Comparison of ENCODE assay signal across 2 cellular contexts in the genomic region with DNA sequence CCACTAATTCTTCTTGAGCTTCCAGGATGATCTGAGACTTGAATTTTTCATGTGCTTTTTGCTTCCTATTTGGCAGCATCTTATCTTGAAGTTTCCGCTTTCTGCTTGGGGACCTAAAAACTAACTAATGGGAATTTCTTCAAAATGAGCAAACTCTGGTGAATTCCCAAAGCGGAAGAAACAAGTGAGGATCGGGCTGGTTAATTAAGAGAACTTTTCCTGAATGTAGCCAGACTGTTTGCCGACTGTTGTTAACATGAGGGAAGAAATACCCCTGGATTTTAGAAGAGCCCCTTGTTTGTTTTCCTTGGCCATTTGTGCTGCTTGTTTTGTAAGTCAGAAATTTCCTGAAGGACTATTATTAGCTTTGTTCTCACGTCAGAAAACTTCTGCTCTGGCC.
TF ChIP-seq lines count a peak whose summit lies in the region.

No MANE protein-coding gene starts in this region.

TF ChIP-seq in liver, 16 proteins besides CTCF, POLR2A, EP300 and RAD21:
- TF ChIP-seq, protein P1, sequence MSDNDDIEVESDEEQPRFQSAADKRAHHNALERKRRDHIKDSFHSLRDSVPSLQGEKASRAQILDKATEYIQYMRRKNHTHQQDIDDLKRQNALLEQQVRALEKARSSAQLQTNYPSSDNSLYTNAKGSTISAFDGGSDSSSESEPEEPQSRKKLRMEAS (IDR thresholded peaks at IDR 0.05): peak; percentile 32
- TF ChIP-seq EGR1 (IDR thresholded peaks at IDR 0.05; ENCODE audit: low read depth in 2 of 2): peak in 1 of 2 donors; percentile 14
- no peak for TF ChIP-seq FOXA2 (IDR thresholded peaks at IDR 0.05)
- TF ChIP-seq HNF4G (IDR thresholded peaks at IDR 0.05): no peak
- TF ChIP-seq NR2F2 (IDR thresholded peaks at IDR 0.05): peak; percentile 32
- TF ChIP-seq HNF4A (conservative IDR thresholded peaks at IDR 0.05): no peak
- no peak for TF ChIP-seq SP1 (IDR thresholded peaks at IDR 0.05)
- TF ChIP-seq, protein P2, sequence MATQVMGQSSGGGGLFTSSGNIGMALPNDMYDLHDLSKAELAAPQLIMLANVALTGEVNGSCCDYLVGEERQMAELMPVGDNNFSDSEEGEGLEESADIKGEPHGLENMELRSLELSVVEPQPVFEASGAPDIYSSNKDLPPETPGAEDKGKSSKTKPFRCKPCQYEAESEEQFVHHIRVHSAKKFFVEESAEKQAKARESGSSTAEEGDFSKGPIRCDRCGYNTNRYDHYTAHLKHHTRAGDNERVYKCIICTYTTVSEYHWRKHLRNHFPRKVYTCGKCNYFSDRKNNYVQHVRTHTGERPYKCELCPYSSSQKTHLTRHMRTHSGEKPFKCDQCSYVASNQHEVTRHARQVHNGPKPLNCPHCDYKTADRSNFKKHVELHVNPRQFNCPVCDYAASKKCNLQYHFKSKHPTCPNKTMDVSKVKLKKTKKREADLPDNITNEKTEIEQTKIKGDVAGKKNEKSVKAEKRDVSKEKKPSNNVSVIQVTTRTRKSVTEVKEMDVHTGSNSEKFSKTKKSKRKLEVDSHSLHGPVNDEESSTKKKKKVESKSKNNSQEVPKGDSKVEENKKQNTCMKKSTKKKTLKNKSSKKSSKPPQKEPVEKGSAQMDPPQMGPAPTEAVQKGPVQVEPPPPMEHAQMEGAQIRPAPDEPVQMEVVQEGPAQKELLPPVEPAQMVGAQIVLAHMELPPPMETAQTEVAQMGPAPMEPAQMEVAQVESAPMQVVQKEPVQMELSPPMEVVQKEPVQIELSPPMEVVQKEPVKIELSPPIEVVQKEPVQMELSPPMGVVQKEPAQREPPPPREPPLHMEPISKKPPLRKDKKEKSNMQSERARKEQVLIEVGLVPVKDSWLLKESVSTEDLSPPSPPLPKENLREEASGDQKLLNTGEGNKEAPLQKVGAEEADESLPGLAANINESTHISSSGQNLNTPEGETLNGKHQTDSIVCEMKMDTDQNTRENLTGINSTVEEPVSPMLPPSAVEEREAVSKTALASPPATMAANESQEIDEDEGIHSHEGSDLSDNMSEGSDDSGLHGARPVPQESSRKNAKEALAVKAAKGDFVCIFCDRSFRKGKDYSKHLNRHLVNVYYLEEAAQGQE (IDR thresholded peaks at IDR 0.05): peak; percentile 79
- TF ChIP-seq, protein P3, sequence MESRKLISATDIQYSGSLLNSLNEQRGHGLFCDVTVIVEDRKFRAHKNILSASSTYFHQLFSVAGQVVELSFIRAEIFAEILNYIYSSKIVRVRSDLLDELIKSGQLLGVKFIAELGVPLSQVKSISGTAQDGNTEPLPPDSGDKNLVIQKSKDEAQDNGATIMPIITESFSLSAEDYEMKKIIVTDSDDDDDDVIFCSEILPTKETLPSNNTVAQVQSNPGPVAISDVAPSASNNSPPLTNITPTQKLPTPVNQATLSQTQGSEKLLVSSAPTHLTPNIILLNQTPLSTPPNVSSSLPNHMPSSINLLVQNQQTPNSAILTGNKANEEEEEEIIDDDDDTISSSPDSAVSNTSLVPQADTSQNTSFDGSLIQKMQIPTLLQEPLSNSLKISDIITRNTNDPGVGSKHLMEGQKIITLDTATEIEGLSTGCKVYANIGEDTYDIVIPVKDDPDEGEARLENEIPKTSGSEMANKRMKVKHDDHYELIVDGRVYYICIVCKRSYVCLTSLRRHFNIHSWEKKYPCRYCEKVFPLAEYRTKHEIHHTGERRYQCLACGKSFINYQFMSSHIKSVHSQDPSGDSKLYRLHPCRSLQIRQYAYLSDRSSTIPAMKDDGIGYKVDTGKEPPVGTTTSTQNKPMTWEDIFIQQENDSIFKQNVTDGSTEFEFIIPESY (IDR thresholded peaks at IDR 0.05): no peak
- no peak for TF ChIP-seq TAF1 (conservative IDR thresholded peaks at IDR 0.05)
- no peak for TF ChIP-seq YY1 (IDR thresholded peaks at IDR 0.05)
- TF ChIP-seq, protein P4, sequence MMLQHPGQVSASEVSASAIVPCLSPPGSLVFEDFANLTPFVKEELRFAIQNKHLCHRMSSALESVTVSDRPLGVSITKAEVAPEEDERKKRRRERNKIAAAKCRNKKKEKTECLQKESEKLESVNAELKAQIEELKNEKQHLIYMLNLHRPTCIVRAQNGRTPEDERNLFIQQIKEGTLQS (IDR thresholded peaks at IDR 0.05): no peak
- no peak for TF ChIP-seq GABPA (IDR thresholded peaks at IDR 0.05 in 1 of 2, conservative IDR thresholded peaks at IDR 0.05 in 1 of 2)
- TF ChIP-seq FOXA1 (IDR thresholded peaks at IDR 0.05): no peak
- peak in 1 of 2 donors; percentile 4 for TF ChIP-seq RXRA (IDR thresholded peaks at IDR 0.05)
- TF ChIP-seq JUND (IDR thresholded peaks at IDR 0.05): no peak

TF ChIP-seq in HepG2, 621 proteins besides CTCF, POLR2A, EP300 and RAD21:
- TF ChIP-seq RORA (CRISPR knock-in tag; IDR thresholded peaks at IDR 0.05): no peak
- TF ChIP-seq PCBP2 (optimal IDR thresholded peaks at IDR 0.05; ENCODE audit: low read depth, low read length, poor library complexity, severe bottlenecking): no peak
- TF ChIP-seq GTF3A (CRISPR knock-in tag; conservative IDR thresholded peaks at IDR 0.05): no peak
- TF ChIP-seq ZNF549 (CRISPR knock-in tag; IDR thresholded peaks at IDR 0.05): no peak
- no peak for TF ChIP-seq SP5 (CRISPR knock-in tag; IDR thresholded peaks at IDR 0.05; ENCODE audit: borderline replicate concordance, low read depth)
- TF ChIP-seq, protein P5, sequence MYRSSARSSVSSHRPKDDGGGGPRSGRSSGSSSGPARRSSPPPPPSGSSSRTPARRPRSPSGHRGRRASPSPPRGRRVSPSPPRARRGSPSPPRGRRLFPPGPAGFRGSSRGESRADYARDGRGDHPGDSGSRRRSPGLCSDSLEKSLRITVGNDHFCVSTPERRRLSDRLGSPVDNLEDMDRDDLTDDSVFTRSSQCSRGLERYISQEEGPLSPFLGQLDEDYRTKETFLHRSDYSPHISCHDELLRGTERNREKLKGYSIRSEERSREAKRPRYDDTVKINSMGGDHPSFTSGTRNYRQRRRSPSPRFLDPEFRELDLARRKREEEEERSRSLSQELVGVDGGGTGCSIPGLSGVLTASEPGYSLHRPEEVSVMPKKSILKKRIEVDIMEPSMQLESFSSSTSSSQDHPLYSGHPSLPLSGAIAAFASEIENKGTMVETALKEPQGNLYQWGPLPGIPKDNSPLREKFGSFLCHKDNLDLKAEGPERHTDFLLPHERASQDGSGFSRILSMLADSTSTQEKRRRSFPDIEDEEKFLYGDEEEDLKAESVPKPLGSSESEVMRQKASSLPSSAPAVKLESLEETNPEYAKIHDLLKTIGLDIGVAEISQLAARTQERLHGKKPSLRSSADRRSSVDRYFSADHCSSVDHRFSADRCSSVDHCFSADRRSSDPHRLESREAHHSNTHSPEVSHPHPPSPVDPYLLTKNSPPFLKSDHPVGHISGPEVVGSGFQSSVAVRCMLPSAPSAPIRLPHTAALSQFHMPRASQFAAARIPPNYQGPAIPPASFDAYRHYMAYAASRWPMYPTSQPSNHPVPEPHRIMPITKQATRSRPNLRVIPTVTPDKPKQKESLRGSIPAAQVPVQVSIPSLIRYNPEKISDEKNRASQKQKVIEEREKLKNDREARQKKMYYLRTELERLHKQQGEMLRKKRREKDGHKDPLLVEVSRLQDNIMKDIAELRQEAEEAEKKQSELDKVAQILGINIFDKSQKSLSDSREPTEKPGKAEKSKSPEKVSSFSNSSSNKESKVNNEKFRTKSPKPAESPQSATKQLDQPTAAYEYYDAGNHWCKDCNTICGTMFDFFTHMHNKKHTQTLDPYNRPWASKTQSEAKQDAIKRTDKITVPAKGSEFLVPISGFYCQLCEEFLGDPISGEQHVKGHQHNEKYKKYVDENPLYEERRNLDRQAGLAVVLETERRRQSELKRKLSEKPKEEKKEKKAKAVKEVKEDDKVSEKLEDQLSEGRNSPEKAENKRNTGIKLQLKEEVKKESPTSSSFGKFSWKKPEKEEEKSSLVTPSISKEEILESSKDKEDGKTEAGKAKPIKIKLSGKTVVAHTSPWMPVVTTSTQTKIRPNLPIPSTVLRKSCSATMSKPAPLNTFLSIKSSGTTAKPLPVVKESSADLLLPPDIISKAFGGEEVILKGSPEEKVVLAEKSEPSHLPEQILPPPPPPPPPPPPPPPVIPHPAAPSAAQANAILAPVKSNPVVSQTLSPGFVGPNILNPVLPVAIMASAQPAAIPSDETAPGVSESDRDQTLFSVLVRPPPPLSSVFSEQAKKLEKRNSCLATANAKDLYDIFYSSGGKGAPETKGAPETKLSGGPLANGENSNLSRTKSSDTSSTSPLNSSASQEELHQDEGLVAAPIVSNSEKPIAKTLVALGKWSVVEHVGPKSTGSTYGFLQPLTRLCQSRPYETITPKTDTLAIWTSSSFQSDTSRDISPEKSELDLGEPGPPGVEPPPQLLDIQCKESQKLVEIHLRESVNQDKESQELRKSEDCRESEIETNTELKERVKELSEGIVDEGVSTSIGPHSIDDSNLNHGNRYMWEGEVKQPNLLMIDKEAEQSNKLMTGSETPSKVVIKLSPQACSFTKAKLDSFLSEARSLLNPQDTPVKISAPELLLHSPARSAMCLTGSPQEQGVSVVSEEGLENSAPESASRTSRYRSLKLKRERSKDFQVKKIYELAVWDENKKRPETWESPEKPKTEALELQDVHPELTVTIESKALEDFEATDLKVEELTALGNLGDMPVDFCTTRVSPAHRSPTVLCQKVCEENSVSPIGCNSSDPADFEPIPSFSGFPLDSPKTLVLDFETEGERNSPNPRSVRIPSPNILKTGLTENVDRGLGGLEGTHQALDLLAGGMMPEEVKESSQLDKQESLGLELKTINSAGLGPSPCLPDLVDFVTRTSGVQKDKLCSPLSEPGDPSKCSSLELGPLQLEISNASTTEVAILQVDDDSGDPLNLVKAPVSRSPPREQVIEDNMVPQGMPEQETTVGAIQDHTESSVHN (CRISPR knock-in tag; IDR thresholded peaks at IDR 0.05): no peak
- no peak for TF ChIP-seq ZNF562 (CRISPR knock-in tag; IDR thresholded peaks at IDR 0.05; ENCODE audit: borderline replicate concordance)
- no peak for TF ChIP-seq TRIM24 (CRISPR knock-in tag; IDR thresholded peaks at IDR 0.05)
- TF ChIP-seq FOXP1 (IDR thresholded peaks at IDR 0.05): no peak
- TF ChIP-seq FOXP1 (CRISPR knock-in tag; IDR thresholded peaks at IDR 0.05): no peak
- TF ChIP-seq NFE2L2 (IDR thresholded peaks at IDR 0.05; ENCODE audit: low read length): no peak
- TF ChIP-seq ZNF460 (CRISPR knock-in tag; IDR thresholded peaks at IDR 0.05; ENCODE audit: borderline replicate concordance): no peak
